In genomic region chr18:13137939-13138821, GRCh38 we compare ENCODE assay signal across 1 cellular context.
TF ChIP-seq lines count a peak whose summit lies in the region.

No MANE protein-coding gene starts in this region.

TF ChIP-seq in GM23338, 12 proteins besides CTCF, POLR2A, EP300 and RAD21 (continued from another document):
- TF ChIP-seq ETS1 (IDR thresholded peaks at IDR 0.05) (no peak), JUNB (IDR thresholded peaks at IDR 0.05; ENCODE audit: unreplicated experiment) (no peak), ZNF114 (CRISPR knock-in tag; IDR thresholded peaks at IDR 0.05) (no peak)
